Comparison of ENCODE assay signal across 21 cellular contexts in the genomic region with DNA sequence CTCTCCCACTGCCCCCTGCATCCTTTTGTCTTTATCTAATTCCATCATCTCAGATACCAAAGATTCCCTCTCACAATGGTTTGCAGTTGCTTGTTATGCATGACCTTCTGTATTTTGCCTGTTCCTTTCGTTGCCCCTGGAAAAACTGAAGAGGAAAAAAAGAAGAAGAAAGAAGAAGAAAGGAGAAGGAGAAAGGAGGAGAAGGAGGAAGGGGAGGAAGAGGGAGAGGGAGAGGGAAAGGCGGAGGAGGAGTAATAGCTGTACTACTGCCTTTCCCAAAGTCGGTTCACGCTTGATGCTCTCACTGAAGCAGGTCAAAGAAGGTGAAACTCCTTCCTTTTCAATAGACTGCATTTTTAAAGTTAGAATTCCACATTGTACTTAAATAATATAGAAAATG.
"Had no signal": no experiment of that assay in that cellular context is flagged by ENCODE, and none has a peak within 500 bp of the region (broad histone marks: within the 10 kb centered on the region; RNA-seq: fewer than 3 reads in every experiment).

No MANE protein-coding gene starts in this region.

- H3K4me2 ChIP-seq: hepatocyte had no signal

- H3K4me1 ChIP-seq: left lung, upper lobe of left lung had no signal

- H3K9me3 ChIP-seq: left lung, upper lobe of left lung had no signal

- ATAC-seq: activated T-helper 17 cell treated with anti-CD3 and anti-CD28 coated beads, Interleukin-2, amount 50 U/mL, for 72 hours; esophagus mucosa; left lung; naive thymus-derived CD4-positive, alpha-beta T cell; sciatic nerve; stimulated activated naive CD8-positive, alpha-beta T cell treated with anti-CD3 and anti-CD28 coated beads, Interleukin-15, Interleukin-2, amounts not matched to agents 100 U/mL and 50 U/mL, for 24 hours had no signal

- DNase-seq: activated CD4-positive, alpha-beta T cell treated with anti-CD3 and anti-CD28 coated beads, Interleukin-2, amount 50 U/mL, for 4 hours; activated CD8-positive, alpha-beta memory T cell treated with anti-CD3 and anti-CD28 coated beads for 24 hours; activated CD8-positive, alpha-beta memory T cell treated with anti-CD3 and anti-CD28 coated beads, Interleukin-2, amount 50 U/mL, for 4 hours; activated naive CD8-positive, alpha-beta T cell treated with anti-CD3 and anti-CD28 coated beads for 36 hours; activated T-cell treated with anti-CD3 and anti-CD28 coated beads, Interleukin-2, amount 50 U/mL, for 24 hours; central memory CD4-positive, alpha-beta T cell; effector memory CD4-positive, alpha-beta T cell; foreskin melanocyte; immature natural killer cell; left lung; naive thymus-derived CD4-positive, alpha-beta T cell; posterior cingulate gyrus; stimulated activated CD4-positive, alpha-beta T cell treated with anti-CD3 and anti-CD28 coated beads, Interleukin-2, amount 100 ng/mL, for 48 hours; stimulated activated naive CD8-positive, alpha-beta T cell treated with anti-CD3 and anti-CD28 coated beads, Interleukin-15, Interleukin-2, amounts not matched to agents 100 U/mL and 50 U/mL, for 24 hours; upper lobe of left lung had no signal

- H3K27ac ChIP-seq: hepatocyte, left lung, upper lobe of left lung, VCaP had no signal

- H2AFZ ChIP-seq: hepatocyte had no signal

- H3K79me2 ChIP-seq: hepatocyte had no signal

- H3K4me3 ChIP-seq: hepatocyte, left lung, lung, upper lobe of left lung had no signal

- H3K36me3 ChIP-seq: left lung, upper lobe of left lung had no signal

- H3K27me3 ChIP-seq: hepatocyte, left lung, upper lobe of left lung had no signal
